ENCODE assay signal across 18 cellular contexts in genomic region chr1:57064379-57064778, GRCh38.
DNase-seq lines count a peak whose midpoint lies in the region; ATAC-seq and TF ChIP-seq lines count a peak whose summit lies in the region.
"Had no signal": no experiment of that assay in that cellular context is flagged by ENCODE, and none has a peak within 500 bp of the region (broad histone marks: within the 10 kb centered on the region; RNA-seq: fewer than 3 reads in every experiment).

No MANE protein-coding gene starts in this region.

- DNase-seq in cardiac muscle cell (ENCODE audit: low read depth in 1 of 2, low spot score in 1 of 2) (no peak), Right ventricle myocardium superior (no peak), activated gamma-delta T cell (lab: John Stamatoyannopoulos, UW) (no peak), medulla oblongata (ENCODE audit: extremely low spot score) (no peak)
- DNase-seq: AML-193; Caco-2; Calu3; CD4-positive, alpha-beta T cell; CD8-positive, alpha-beta T cell; DMS79 treated with DMSO at 0.1 percent for 48 hours; GF-D8 had no signal

- peaks cover 9% of the 10 kb centered on the region for H3K27me3 Mint-ChIP-seq in nephron (ENCODE audit: low read depth)

- H3K9ac ChIP-seq in neural cell (ENCODE audit: low read length), result no peak overlapping the region
- H3K9ac ChIP-seq: BLaER1 treated with 17β-estradiol and CSF1 and Interleukin-3, amounts not matched to agents 10 nM and 100 nM had no signal

- peaks cover 65% of the 10 kb centered on the region for H3K4me1 ChIP-seq in cardiac muscle cell (ENCODE audit: low read depth)
- H3K4me1 ChIP-seq: A549 had no signal

- H3K4me3 Mint-ChIP-seq in nephron, result no peak overlapping the region
- H3K4me3 Mint-ChIP-seq: B cell; CD4-positive, alpha-beta T cell; CD8-positive, alpha-beta T cell had no signal

- ATAC-seq in Right ventricle myocardium superior (ENCODE audit: poor library complexity), result no peak
- ATAC-seq: A549; CD8-positive, alpha-beta T cell had no signal

- H4K20me1 ChIP-seq in neural cell (ENCODE audit: insufficient read depth), result no peaks in the 10 kb centered on the region
- H4K20me1 ChIP-seq: BLaER1 treated with 17β-estradiol and CSF1 and Interleukin-3, amounts not matched to agents 10 nM and 100 nM had no signal

- TF ChIP-seq EP300 in neural cell (conservative IDR thresholded peaks at IDR 0.05; ENCODE audit: poor library complexity, severe bottlenecking), result no peak

- H3K27ac Mint-ChIP-seq in nephron, result peak overlapping the region in 2 of 3 experiments; percentile 4 to 12
- H3K27ac Mint-ChIP-seq: B cell; CD4-positive, alpha-beta T cell; CD8-positive, alpha-beta T cell had no signal

- H3K36me3 Mint-ChIP-seq in nephron (ENCODE audit: low read depth), result no peaks in the 10 kb centered on the region
- H3K36me3 Mint-ChIP-seq: CD8-positive, alpha-beta T cell had no signal

- H3K27me3 ChIP-seq in cardiac muscle cell, result no peaks in the 10 kb centered on the region
- no peaks in the 10 kb centered on the region for H3K27me3 ChIP-seq in neural cell (ENCODE audit: insufficient read depth, low read depth, low read length)
- H3K27me3 ChIP-seq: BLaER1 treated with 17β-estradiol and CSF1 and Interleukin-3, amounts not matched to agents 10 nM and 100 nM had no signal

- intact Hi-C loops in Right ventricle myocardium superior (cut with DNase I), result loop anchor here (10.0 kb wide), 1 partner anchor 230 kb away; no protein-coding TSS in a partner anchor

- H3K4me2 ChIP-seq in neural cell (ENCODE audit: low read length), result no peak overlapping the region
- H3K4me2 ChIP-seq: A549; BLaER1 treated with 17β-estradiol and CSF1 and Interleukin-3, amounts not matched to agents 10 nM and 100 nM had no signal

- no peaks in the 10 kb centered on the region for H3K36me3 ChIP-seq in cardiac muscle cell
- no peaks in the 10 kb centered on the region for H3K36me3 ChIP-seq in neural cell (ENCODE audit: insufficient read depth, low read length)

- no peaks in the 10 kb centered on the region for H3K9me3 ChIP-seq in cardiac muscle cell (ENCODE audit: low read depth)
- H3K9me3 ChIP-seq in neural cell (ENCODE audit: low read length), result no peaks in the 10 kb centered on the region
- H3K9me3 ChIP-seq: A549; BLaER1 treated with 17β-estradiol and CSF1 and Interleukin-3, amounts not matched to agents 10 nM and 100 nM had no signal

- H2AFZ ChIP-seq in neural cell (ENCODE audit: low read depth, low read length), result no peak overlapping the region

- no peaks in the 10 kb centered on the region for H3K9me3 Mint-ChIP-seq in nephron
- H3K9me3 Mint-ChIP-seq: CD4-positive, alpha-beta T cell; CD8-positive, alpha-beta T cell had no signal

- H3K27ac ChIP-seq in cardiac muscle cell (peak overlapping the region; percentile 90), neural cell (ENCODE audit: low read length) (peak overlapping the region; percentile 39)
- H3K27ac ChIP-seq: 22Rv1; A549; BLaER1 treated with 17β-estradiol and CSF1 and Interleukin-3, amounts not matched to agents 10 nM and 100 nM; C4-2B had no signal

- no peak for TF ChIP-seq RAD21 in neural cell (conservative IDR thresholded peaks at IDR 0.05)

- no peaks in the 10 kb centered on the region for H3F3A ChIP-seq in neural cell (ENCODE audit: insufficient read depth, low read length, poor library complexity, severe bottlenecking)

- H3K4me1 Mint-ChIP-seq in nephron, result peaks cover 23% of the 10 kb centered on the region
- H3K4me1 Mint-ChIP-seq: B cell had no signal

- H3K9me2 ChIP-seq in neural cell (ENCODE audit: insufficient read depth, low read length), result no peaks in the 10 kb centered on the region

- TF ChIP-seq CTCF in cardiac muscle cell (IDR thresholded peaks at IDR 0.05; ENCODE audit: low read depth, low read length) (no peak), nephron (IDR thresholded peaks at IDR 0.05; ENCODE audit: unreplicated experiment in 3 of 3) (no peak), neural cell (IDR thresholded peaks at IDR 0.05; ENCODE audit: poor library complexity, severe bottlenecking) (no peak)

- no peak overlapping the region for H3K4me3 ChIP-seq in cardiac muscle cell
- no peak overlapping the region for H3K4me3 ChIP-seq in neural cell (ENCODE audit: low read length)
- H3K4me3 ChIP-seq: A549; BLaER1 treated with 17β-estradiol and CSF1 and Interleukin-3, amounts not matched to agents 10 nM and 100 nM had no signal

- H3K79me2 ChIP-seq in neural cell (replicated peaks; ENCODE audit: insufficient read depth, low read length), result no peaks in the 10 kb centered on the region

TF ChIP-seq in neural cell, 6 proteins besides CTCF, POLR2A, EP300 and RAD21:
- no peak for TF ChIP-seq TAF1 (IDR thresholded peaks at IDR 0.05; ENCODE audit: low read depth)
- TF ChIP-seq MXI1 (conservative IDR thresholded peaks at IDR 0.05; ENCODE audit: poor library complexity, severe bottlenecking), result no peak
- no peak for TF ChIP-seq EZH2 (IDR thresholded peaks at IDR 0.05; ENCODE audit: borderline replicate concordance, insufficient read depth, low read length, poor library complexity, severe bottlenecking)
- no peak for TF ChIP-seq REST (IDR thresholded peaks at IDR 0.05; ENCODE audit: borderline replicate concordance)
- no peak for TF ChIP-seq SMC3 (conservative IDR thresholded peaks at IDR 0.05; ENCODE audit: poor library complexity)
- no peak for TF ChIP-seq POLR2AphosphoS5 (IDR thresholded peaks at IDR 0.05)
